Comparison of ENCODE assay signal across 9 cellular contexts in genomic region chr14:68544150-68544892, GRCh38.
A peak's percentile ranks its signal among the peaks of the same experiment; 100 is the strongest.
DNase-seq lines count a peak whose midpoint lies in the region; TF ChIP-seq lines count a peak whose summit lies in the region.
"Had no signal": no experiment of that assay in that cellular context is flagged by ENCODE, and none has a peak within 500 bp of the region (broad histone marks: within the 10 kb centered on the region; RNA-seq: fewer than 3 reads in every experiment).

No MANE protein-coding gene starts in this region.

- H3K4me1 ChIP-seq in skeletal muscle tissue (ENCODE audit: control insufficient read depth in 3 of 3, insufficient read depth in 3 of 3, low read length in 3 of 3): peaks cover 54 to 63% (median 55%) of the 10 kb centered on the region in 3 donors

- H3K9ac ChIP-seq in skeletal muscle tissue (ENCODE audit: low read depth in 1 of 3, low read length in 3 of 3): no peak overlapping the region

- in situ Hi-C loops in astrocyte of the cerebellum (cut with HindIII; ENCODE audit: low sequenced_read_pairs): no loop called here

- H3K27me3 ChIP-seq in skeletal muscle tissue (ENCODE audit: control insufficient read depth in 3 of 3, insufficient read depth in 3 of 3, low read length in 3 of 3): no peaks in the 10 kb centered on the region

- H3K4me3 ChIP-seq in astrocyte of the cerebellum (ENCODE audit: low read depth, low read length): no peak overlapping the region
- no peak overlapping the region for H3K4me3 ChIP-seq in skeletal muscle tissue (ENCODE audit: low read length in 3 of 3)
- H3K4me3 ChIP-seq: PC-9 had no signal

- DNase-seq in GM04504 (ENCODE audit: low read depth): peak; percentile 99
- peak; percentile 99 for DNase-seq in astrocyte of the cerebellum (ENCODE audit: low read depth)
- DNase-seq in hepatic stellate cell (ENCODE audit: low spot score): peak; percentile 84
- DNase-seq in HUDEP-2 (lab: John Stamatoyannopoulos, UW; ENCODE audit: unreplicated experiment in 76 of 76): no peak
- no peak for DNase-seq in NAMALWA (ENCODE audit: low spot score)
- DNase-seq in stimulated activated CD4-positive, alpha-beta T cell treated with anti-CD3 and anti-CD28 coated beads, Interleukin-15, amount 100 ng/mL, for 24 hours: no peak
- no peak for DNase-seq in activated CD4-positive, CD25-positive, alpha-beta regulatory T cell treated with anti-CD3 and anti-CD28 coated beads, Interleukin-2, amount 50 U/mL, for 72 hours
- DNase-seq: PC-9 had no signal

- H3K27ac ChIP-seq in skeletal muscle tissue (ENCODE audit: low read depth, low read length): peak overlapping the region; percentile 96
- H3K27ac ChIP-seq: PC-9 had no signal

- no peaks in the 10 kb centered on the region for H3K9me3 ChIP-seq in skeletal muscle tissue (ENCODE audit: control insufficient read depth in 3 of 3, low read length in 3 of 3)

- no peaks in the 10 kb centered on the region for H3K36me3 ChIP-seq in skeletal muscle tissue (ENCODE audit: control insufficient read depth in 3 of 3, insufficient read depth in 3 of 3, low read length in 3 of 3)

- no peak for TF ChIP-seq CTCF in astrocyte of the cerebellum (IDR thresholded peaks at IDR 0.05; ENCODE audit: low read depth, low read length, missing control alignments)

Comparison
In these comparisons a context has a peak if more than half of its experiments do, and no peak if none do; other contexts are left out.
1. DNase-seq: peak in GM04504 (single experiment), astrocyte of the cerebellum (single experiment) and hepatic stellate cell (single experiment); none in HUDEP-2 (0 of 76), NAMALWA (single experiment), stimulated activated CD4-positive, alpha-beta T cell treated with anti-CD3 and anti-CD28 coated beads, Interleukin-15, amount 100 ng/mL, for 24 hours (single experiment) and activated CD4-positive, CD25-positive, alpha-beta regulatory T cell treated with anti-CD3 and anti-CD28 coated beads, Interleukin-2, amount 50 U/mL, for 72 hours (single experiment).